30 cellular contexts compared by ENCODE assay signal in genomic region chr20:35431621-35432429, GRCh38. TPM values are rescaled to one million over a fixed set of nuclear protein-coding genes. Genes with fewer than 3 reads are reported as not detected.
DNase-seq lines count a peak whose midpoint lies in the region; ATAC-seq and TF ChIP-seq lines count a peak whose summit lies in the region.
"Had no signal": no experiment of that assay in that cellular context is flagged by ENCODE, and none has a peak within 500 bp of the region (broad histone marks: within the 10 kb centered on the region; RNA-seq: fewer than 3 reads in every experiment).

No MANE protein-coding gene starts in this region.

- no peaks in the 10 kb centered on the region for H3K9me3 Mint-ChIP-seq in CD4-positive, alpha-beta memory T cell
- H3K9me3 Mint-ChIP-seq in endodermal cell (no peaks in the 10 kb centered on the region), neural progenitor cell (no peaks in the 10 kb centered on the region)
- H3K9me3 Mint-ChIP-seq: activated CD8-positive, alpha-beta T cell treated with anti-CD3 and anti-CD28 coated beads for 36 hours; activated T-helper 2 cell treated with anti-CD3 and anti-CD28 coated beads, Interferon-gamma antibody, Interleukin-2, Interleukin-4, amounts not matched to agents 10 μg/mL and 5 μg/mL and 100 μg/mL, durations not matched to agents 14 hours and 24 hours and 36 hours; CD8-positive, alpha-beta T cell; stimulated activated memory B cell treated with anti-CD40 and anti-IgM and Interleukin-4, amounts not matched to agents 10 μg/mL and 1 μg/mL and 100 μg/mL, for 72 hours; T-helper 2 cell treated with Interferon-gamma antibody and Interleukin-4, amounts not matched to agents 5 μg/mL and 100 μg/mL, for 36 hours had no signal

- no peaks in the 10 kb centered on the region for H3F3A ChIP-seq in neural progenitor cell (ENCODE audit: low read depth)

- no peak for DNase-seq in CD4-positive, alpha-beta memory T cell
- DNase-seq in IMR-90 (no peak), endodermal cell (peak; percentile 59), neural progenitor cell (ENCODE audit: low spot score) (no peak), GM10248 (ENCODE audit: extremely low spot score) (no peak), GM13977 (ENCODE audit: low spot score) (no peak)
- DNase-seq: activated CD8-positive, alpha-beta T cell treated with anti-CD3 and anti-CD28 coated beads for 36 hours; activated naive CD4-positive, alpha-beta T cell treated with anti-CD3 and anti-CD28 coated beads, Interleukin-2, amount 50 U/mL, for 16 hours; amygdala; brain microvascular endothelial cell; CD8-positive, alpha-beta T cell; H7; hippocampal formation; Karpas-422; NCI-H1417 treated with DMSO at 0.1 percent for 48 hours; NCI-H2081 treated with DMSO at 0.1 percent for 48 hours; NCI-H226; NCI-H526 treated with DMSO at 0.1 percent for 48 hours; SHP77 treated with DMSO at 0.1 percent for 48 hours had no signal

- no peak overlapping the region; the same call in 1 of the 2 replicates for H4K5ac ChIP-seq in IMR-90 (ENCODE audit: low read depth, low read length)

- no peak overlapping the region; the same call in 1 of the 2 replicates for H2BK120ac ChIP-seq in IMR-90 (ENCODE audit: low read depth, low read length)

- peak overlapping the region in 4 of 7 donors; percentile 24 to 79 (median 76) for H3K27ac Mint-ChIP-seq in CD4-positive, alpha-beta memory T cell
- H3K27ac Mint-ChIP-seq in endodermal cell, result peak overlapping the region; percentile 96
- no peak overlapping the region for H3K27ac Mint-ChIP-seq in neural progenitor cell
- H3K27ac Mint-ChIP-seq: activated CD8-positive, alpha-beta T cell treated with anti-CD3 and anti-CD28 coated beads for 36 hours; activated T-helper 2 cell treated with anti-CD3 and anti-CD28 coated beads, Interferon-gamma antibody, Interleukin-2, Interleukin-4, amounts not matched to agents 10 μg/mL and 5 μg/mL and 100 μg/mL, durations not matched to agents 14 hours and 24 hours and 36 hours; CD8-positive, alpha-beta T cell; stimulated activated memory B cell treated with anti-CD40 and anti-IgM and Interleukin-4, amounts not matched to agents 10 μg/mL and 1 μg/mL and 100 μg/mL, for 72 hours; T-helper 2 cell treated with Interferon-gamma antibody and Interleukin-4, amounts not matched to agents 5 μg/mL and 100 μg/mL, for 36 hours had no signal

- no peak overlapping the region for H3K18ac ChIP-seq in IMR-90 (ENCODE audit: low read depth, low read length)

- no peak overlapping the region; the same call in 1 of the 2 replicates for H2BK20ac ChIP-seq in IMR-90 (ENCODE audit: low read depth, low read length)

- no peak overlapping the region for H3K4me2 ChIP-seq in IMR-90 (ENCODE audit: low read depth, low read length)
- H3K4me2 ChIP-seq in neural progenitor cell, result peak overlapping the region; percentile 17

- peaks cover 0 to 10% of the 10 kb centered on the region in 2 experiments; a peak in 2 of 4 replicates for H3K79me1 ChIP-seq in IMR-90 (ENCODE audit: low read depth in 1 of 2, low read length in 2 of 2)

- no peak overlapping the region for H2BK5ac ChIP-seq in IMR-90 (ENCODE audit: low read depth, low read length, poor library complexity, severe bottlenecking)

- dilution Hi-C loops in IMR-90 (cut with HindIII; ENCODE audit: low sequenced_read_pairs, unreplicated experiment), result no loop called here

- H4K20me1 ChIP-seq in IMR-90 (ENCODE audit: insufficient read depth, low read length) (no peaks in the 10 kb centered on the region), neural progenitor cell (ENCODE audit: low read depth) (no peaks in the 10 kb centered on the region)

- no peaks in the 10 kb centered on the region for H3K27me3 ChIP-seq in CD4-positive, alpha-beta memory T cell (ENCODE audit: insufficient read depth, low read length)
- H3K27me3 ChIP-seq in IMR-90 (ENCODE audit: control insufficient read depth, insufficient read depth, low read length), result no peaks in the 10 kb centered on the region
- no peaks in the 10 kb centered on the region for H3K27me3 ChIP-seq in endodermal cell (ENCODE audit: control insufficient read depth, insufficient read depth, low read length, poor library complexity, severe bottlenecking)
- no peaks in the 10 kb centered on the region for H3K27me3 ChIP-seq in neural progenitor cell
- H3K27me3 ChIP-seq: brain microvascular endothelial cell, dorsolateral prefrontal cortex, gastroesophageal sphincter, neutrophil had no signal

- in situ Hi-C loops in IMR-90 (cut with MboI; ENCODE audit: low sequenced_read_pairs) (loop anchor here (25.0 kb wide), 2 partner anchors 295 to 595 kb away; partner anchors contain the start of genes EDEM2 and NCOA6), GM13977 (cut with MboI; ENCODE audit: low pct_unique_long_range_greater_than_20kb, low sequenced_read_pairs, unreplicated experiment) (no loop called here)

- 0 out of 2 replicates have a peak overlapping the region, but pooled peaks have one; percentile 8 for H4K91ac ChIP-seq in IMR-90 (ENCODE audit: insufficient read depth, low read depth, low read length)

- H3K9ac ChIP-seq in IMR-90 (ENCODE audit: low read depth, low read length) (no peak overlapping the region), endodermal cell (ENCODE audit: extremely low read depth, low read length, poor library complexity, severe bottlenecking) (peak overlapping the region; percentile 0), neural progenitor cell (no peak overlapping the region)

- H3K4ac ChIP-seq in IMR-90 (ENCODE audit: low read depth, low read length), result peak overlapping the region; percentile 41

- H3K23ac ChIP-seq in IMR-90 (ENCODE audit: low read depth, low read length), result no peak overlapping the region

- TF ChIP-seq CTCF in IMR-90 (conservative IDR thresholded peaks at IDR 0.05; ENCODE audit: low read depth, low read length), result no peak
- TF ChIP-seq CTCF in endodermal cell (conservative IDR thresholded peaks at IDR 0.05), result no peak
- TF ChIP-seq CTCF in neural progenitor cell (IDR thresholded peaks at IDR 0.05), result no peak
- no peak for TF ChIP-seq CTCF in GM10248 (IDR thresholded peaks at IDR 0.05; ENCODE audit: control extremely low read depth, extremely low read depth, low read depth, missing control alignments)
- no peak for TF ChIP-seq CTCF in GM13977 (IDR thresholded peaks at IDR 0.05; ENCODE audit: extremely low read depth, insufficient read depth, missing control alignments)

- H2AFZ ChIP-seq in IMR-90 (replicated peaks; ENCODE audit: low read length, poor library complexity) (peak overlapping the region; percentile 34), neural progenitor cell (replicated peaks) (peak overlapping the region; percentile 93)

- TF ChIP-seq POLR2A in IMR-90 (IDR thresholded peaks at IDR 0.05; ENCODE audit: low read depth, low read length), result no peak

- H3K4me3 ChIP-seq in CD4-positive, alpha-beta memory T cell (ENCODE audit: low read length in 2 of 2), result no peak overlapping the region
- H3K4me3 ChIP-seq in IMR-90 (ENCODE audit: insufficient read depth, low read depth, low read length) (no peak overlapping the region), endodermal cell (ENCODE audit: low read length) (no peak overlapping the region), neural progenitor cell (no peak overlapping the region)
- H3K4me3 ChIP-seq: dorsolateral prefrontal cortex, gastroesophageal sphincter, lung had no signal

- CTCF ChIA-PET in CD4-positive, alpha-beta memory T cell (lab: Charles Lee; ENCODE audit: partially characterized antibody), result interaction anchor here (1.0 to 2.7 kb wide), 4 partner anchors 9 to 25 kb away, joined by 4 to 11 read pairs (median 7); no protein-coding TSS in a partner anchor
- CTCF ChIA-PET in IMR-90 (lab: Yijun Ruan, JAX) (no interaction called here), GM10248 (lab: Yijun Ruan, JAX) (interaction anchor here (1.2 to 10.2 kb wide), 4 partner anchors 9 to 128 kb away, joined by 5 to 74 read pairs (median 6); no protein-coding TSS in a partner anchor)

- peaks cover 8% of the 10 kb centered on the region; the same call in 1 of the 2 replicates for H3K9me1 ChIP-seq in IMR-90 (ENCODE audit: insufficient read depth, low read length)

- intact Hi-C loops in CD4-positive, alpha-beta memory T cell (cut with micrococcal nuclease), result no loop called here
- intact Hi-C loops in IMR-90 (cut with micrococcal nuclease), result loop anchor here (10.0 kb wide), 3 partner anchors 77 to 597 kb away; partner anchors contain the start of gene MMP24OS

- H3K79me2 ChIP-seq in neural progenitor cell (ENCODE audit: low read depth), result no peaks in the 10 kb centered on the region

- no peak overlapping the region for H3K56ac ChIP-seq in IMR-90 (ENCODE audit: extremely low read depth, insufficient read depth, low read length)

- no peak overlapping the region for H3K27ac ChIP-seq in CD4-positive, alpha-beta memory T cell (ENCODE audit: low read depth, low read length)
- no peak overlapping the region for H3K27ac ChIP-seq in IMR-90 (ENCODE audit: insufficient read depth, low read length)
- peak overlapping the region; percentile 28 for H3K27ac ChIP-seq in endodermal cell (ENCODE audit: low read depth, low read length)
- H3K27ac ChIP-seq in neural progenitor cell, result peak overlapping the region; percentile 68
- H3K27ac ChIP-seq: brain microvascular endothelial cell, dorsolateral prefrontal cortex, gastroesophageal sphincter, HL-60, neutrophil had no signal

- no peak overlapping the region; the same call in 2 of the 3 replicates for H2BK15ac ChIP-seq in IMR-90 (ENCODE audit: low read depth, low read length)

- H3K14ac ChIP-seq in IMR-90 (replicated peaks; ENCODE audit: low read depth, low read length), result 0 out of 2 replicates have a peak overlapping the region, but pooled peaks have one; percentile 3

- H3K36me3 Mint-ChIP-seq in CD4-positive, alpha-beta memory T cell, result no peaks in the 10 kb centered on the region
- H3K36me3 Mint-ChIP-seq in endodermal cell (ENCODE audit: low read depth) (no peaks in the 10 kb centered on the region), neural progenitor cell (no peaks in the 10 kb centered on the region)
- H3K36me3 Mint-ChIP-seq: CD8-positive, alpha-beta T cell; stimulated activated memory B cell treated with anti-CD40 and anti-IgM and Interleukin-4, amounts not matched to agents 10 μg/mL and 1 μg/mL and 100 μg/mL, for 72 hours had no signal

- H4K8ac ChIP-seq in IMR-90 (ENCODE audit: low read depth in 2 of 2, low read length in 2 of 2), result peak overlapping the region in 1 of 2 experiments; percentile 49; a peak in 2 of 4 replicates

- ATAC-seq in IMR-90 (ENCODE audit: low read depth) (peak; percentile 34), GM18520 (IDR thresholded peaks at IDR 0.05; ENCODE audit: unreplicated experiment) (no peak)
- ATAC-seq: activated CD8-positive, alpha-beta T cell treated with anti-CD3 and anti-CD28 coated beads for 36 hours; CD8-positive, alpha-beta T cell; gastroesophageal sphincter; Panc1; stimulated activated memory B cell treated with anti-CD40 and anti-IgM and Interleukin-4, amounts not matched to agents 10 μg/mL and 1 μg/mL and 100 μg/mL, for 72 hours had no signal

- TF ChIP-seq RAD21 in IMR-90 (IDR thresholded peaks at IDR 0.05; ENCODE audit: low read length), result no peak

- H2AK9ac ChIP-seq in IMR-90 (replicated peaks; ENCODE audit: low read depth, low read length, poor library complexity), result peak overlapping the region; percentile 4

- H3K4me3 Mint-ChIP-seq in CD4-positive, alpha-beta memory T cell, result no peak overlapping the region
- H3K4me3 Mint-ChIP-seq in endodermal cell, result no peak overlapping the region
- no peak overlapping the region for H3K4me3 Mint-ChIP-seq in neural progenitor cell
- H3K4me3 Mint-ChIP-seq: activated CD8-positive, alpha-beta T cell treated with anti-CD3 and anti-CD28 coated beads for 36 hours; CD8-positive, alpha-beta T cell; stimulated activated memory B cell treated with anti-CD40 and anti-IgM and Interleukin-4, amounts not matched to agents 10 μg/mL and 1 μg/mL and 100 μg/mL, for 72 hours; T-helper 2 cell treated with Interferon-gamma antibody and Interleukin-4, amounts not matched to agents 5 μg/mL and 100 μg/mL, for 36 hours had no signal

- no peaks in the 10 kb centered on the region for H3K9me3 ChIP-seq in CD4-positive, alpha-beta memory T cell (ENCODE audit: control insufficient read depth in 1 of 2, low read length in 2 of 2)
- H3K9me3 ChIP-seq in IMR-90 (ENCODE audit: control insufficient read depth, insufficient read depth, low read length) (no peaks in the 10 kb centered on the region), endodermal cell (ENCODE audit: control insufficient read depth, low read length) (no peaks in the 10 kb centered on the region), neural progenitor cell (ENCODE audit: low read depth) (no peaks in the 10 kb centered on the region)
- H3K9me3 ChIP-seq: gastroesophageal sphincter, neutrophil had no signal

- no peaks in the 10 kb centered on the region for H3K36me3 ChIP-seq in CD4-positive, alpha-beta memory T cell (ENCODE audit: insufficient read depth, low read length)
- H3K36me3 ChIP-seq in IMR-90 (ENCODE audit: control insufficient read depth, insufficient read depth, low read length) (peaks cover 2% of the 10 kb centered on the region; the same call in 1 of the 2 replicates), endodermal cell (ENCODE audit: control insufficient read depth, insufficient read depth, low read length) (no peaks in the 10 kb centered on the region), neural progenitor cell (no peaks in the 10 kb centered on the region)
- H3K36me3 ChIP-seq: brain microvascular endothelial cell, gastroesophageal sphincter, neutrophil had no signal

- POLR2A ChIA-PET in CD4-positive, alpha-beta memory T cell (lab: Charles Lee; ENCODE audit: partially characterized antibody), result no interaction called here
- POLR2A ChIA-PET in IMR-90 (lab: Charles Lee; ENCODE audit: unreplicated experiment) (no interaction called here), GM10248 (lab: Yijun Ruan, JAX) (no interaction called here)

- H2AK5ac ChIP-seq in IMR-90 (ENCODE audit: low read depth, low read length), result no peak overlapping the region

- H3K4me1 Mint-ChIP-seq in CD4-positive, alpha-beta memory T cell, result peaks cover 0 to 16% (median 1%) of the 10 kb centered on the region in 4 donors
- peaks cover 20% of the 10 kb centered on the region for H3K4me1 Mint-ChIP-seq in endodermal cell
- H3K4me1 Mint-ChIP-seq in neural progenitor cell, result peaks cover 18% of the 10 kb centered on the region
- H3K4me1 Mint-ChIP-seq: stimulated activated memory B cell treated with anti-CD40 and anti-IgM and Interleukin-4, amounts not matched to agents 10 μg/mL and 1 μg/mL and 100 μg/mL, for 72 hours had no signal

- 75% methylated on average over 2 of the region's 6 CpGs; no CpG with 5 or more reads in 1 of the 2 experiments for WGBS in IMR-90 (ENCODE audit: extremely low coverage in 2 of 2, insufficient read length in 1 of 2), 2 experiments
- WGBS in endodermal cell (ENCODE audit: insufficient coverage in 1 of 2, insufficient read length in 1 of 2), 2 experiments, result 75 to 85% methylated on average over 5 to 6 of the region's 6 CpGs

- BruUV-seq in IMR-90 (replicated peaks; lab: Mats Ljungman, UMichigan), result no TSS peak

- H3K27me3 Mint-ChIP-seq in CD4-positive, alpha-beta memory T cell, result no peaks in the 10 kb centered on the region
- no peaks in the 10 kb centered on the region for H3K27me3 Mint-ChIP-seq in endodermal cell (ENCODE audit: insufficient read depth)
- H3K27me3 Mint-ChIP-seq in neural progenitor cell (ENCODE audit: insufficient read depth, low read depth), result peaks cover 5% of the 10 kb centered on the region
- H3K27me3 Mint-ChIP-seq: activated CD8-positive, alpha-beta T cell treated with anti-CD3 and anti-CD28 coated beads for 36 hours; stimulated activated memory B cell treated with anti-CD40 and anti-IgM and Interleukin-4, amounts not matched to agents 10 μg/mL and 1 μg/mL and 100 μg/mL, for 72 hours had no signal

- no peaks in the 10 kb centered on the region for H3K4me1 ChIP-seq in CD4-positive, alpha-beta memory T cell (ENCODE audit: insufficient read depth, low read length)
- H3K4me1 ChIP-seq in IMR-90 (ENCODE audit: control insufficient read depth, insufficient read depth, low read length) (peaks cover 6% of the 10 kb centered on the region; the same call in 1 of the 2 replicates), endodermal cell (ENCODE audit: control insufficient read depth, insufficient read depth, low read length) (peaks cover 3% of the 10 kb centered on the region), neural progenitor cell (peaks cover 34% of the 10 kb centered on the region)
- H3K4me1 ChIP-seq: gastroesophageal sphincter had no signal

RNA-seq across cellular contexts. Expression of gene GDF5, which starts 6.2 kb away (rescaled TPM):
- not detected for total RNA-seq in CD4-positive, alpha-beta memory T cell
- not detected for polyA plus RNA-seq in CD4-positive, alpha-beta memory T cell
- total RNA-seq in IMR-90 (2012; rRNA removed) (27.5 and 32.6 TPM in 2 replicates), endodermal cell (not detected), neural progenitor cell (ENCODE audit: low replicate concordance) (0.28 and 0.43 TPM in 2 replicates)
- polyA plus RNA-seq in IMR-90 (2012; rRNA removed), result 24.6 and 28.2 TPM in 2 replicates
- 22.5 and 55.7 TPM in 2 replicates for polyA plus RNA-seq in IMR-90 (2012; cell fraction: cytosol; rRNA removed)
- polyA plus RNA-seq in IMR-90 (2012; cell fraction: nucleus; rRNA removed; ENCODE audit: low replicate concordance), result 11.2 and 17.2 TPM in 2 replicates
- polyA plus RNA-seq in endodermal cell (2013, experiment 1 of 2), result 0.18 TPM
- 0.29 TPM for polyA plus RNA-seq in endodermal cell (2013, experiment 2 of 2)
- total RNA-seq: A673; activated CD8-positive, alpha-beta T cell treated with anti-CD3 and anti-CD28 coated beads for 36 hours; activated T-helper 2 cell treated with anti-CD3 and anti-CD28 coated beads, Interferon-gamma antibody, Interleukin-2, Interleukin-4, amounts not matched to agents 10 μg/mL and 5 μg/mL and 100 μg/mL, durations not matched to agents 14 hours and 24 hours and 36 hours; CD8-positive, alpha-beta T cell had no signal

RNA-seq across cellular contexts. Expression of gene UQCC1, which starts 20.1 kb away (rescaled TPM):
- 10 to 100 TPM; 46.4 to 49.3 TPM for total RNA-seq in CD4-positive, alpha-beta memory T cell
- polyA plus RNA-seq in CD4-positive, alpha-beta memory T cell, result 10 to 100 TPM; 13.9 to 21.1 TPM
- 28.7 and 30.8 TPM in 2 replicates for total RNA-seq in IMR-90 (2012; rRNA removed)
- 35.6 and 36.4 TPM in 2 replicates for polyA plus RNA-seq in IMR-90 (2012; rRNA removed)
- 20.8 and 26.6 TPM in 2 replicates for polyA plus RNA-seq in IMR-90 (2012; cell fraction: cytosol; rRNA removed)
- 45.7 and 102 TPM in 2 replicates for polyA plus RNA-seq in IMR-90 (2012; cell fraction: nucleus; rRNA removed; ENCODE audit: low replicate concordance)
- total RNA-seq in endodermal cell, result 10 to 100 TPM; 55.1 to 68.7 TPM
- 41.1 TPM for polyA plus RNA-seq in endodermal cell (2013, experiment 1 of 2)
- 33.7 TPM for polyA plus RNA-seq in endodermal cell (2013, experiment 2 of 2)
- 49.4 and 51.6 TPM in 2 replicates for total RNA-seq in neural progenitor cell (ENCODE audit: low replicate concordance)

RNA-seq across cellular contexts. Expression of gene CEP250, which starts 23.6 kb away (rescaled TPM):
- 10 to 100 TPM; 71.3 to 76.9 TPM for total RNA-seq in CD4-positive, alpha-beta memory T cell
- 10 to 100 TPM in 1 of 2 donors, 1 to 10 TPM in 1; 4.4 to 14.1 TPM for polyA plus RNA-seq in CD4-positive, alpha-beta memory T cell
- total RNA-seq in IMR-90 (2012; rRNA removed) (35.1 and 38.3 TPM in 2 replicates), endodermal cell (10 to 100 TPM; 29.8 to 46.5 TPM), neural progenitor cell (ENCODE audit: low replicate concordance) (33.0 and 55.4 TPM in 2 replicates)
- polyA plus RNA-seq in IMR-90 (2012; rRNA removed), result 22.7 and 23.9 TPM in 2 replicates
- polyA plus RNA-seq in IMR-90 (2012; cell fraction: cytosol; rRNA removed), result 8.2 and 10.3 TPM in 2 replicates
- 24.6 and 37.5 TPM in 2 replicates for polyA plus RNA-seq in IMR-90 (2012; cell fraction: nucleus; rRNA removed; ENCODE audit: low replicate concordance)
- 44.3 TPM for polyA plus RNA-seq in endodermal cell (2013, experiment 1 of 2)
- polyA plus RNA-seq in endodermal cell (2013, experiment 2 of 2), result 37.2 TPM

Comparison
In these comparisons a context has a peak if more than half of its experiments do, and no peak if none do; other contexts are left out.
1. H3K27ac ChIP-seq: peak in endodermal cell (single experiment) and neural progenitor cell (single experiment); none in CD4-positive, alpha-beta memory T cell (single experiment) and IMR-90 (single experiment).
2. RNA of gene GDF5, which starts 6.2 kb away (total RNA-seq): 27.5 to 32.6 TPM in IMR-90; 0.28 to 0.43 TPM in neural progenitor cell, not detected in endodermal cell and not detected in CD4-positive, alpha-beta memory T cell; every median in the first group is over 10 times any median in the second.